ENCODE assay signal across 8 cellular contexts in genomic region chr12:46455648-46456352, GRCh38.
A peak's percentile ranks its signal among the peaks of the same experiment; 100 is the strongest.
DNase-seq lines count a peak whose midpoint lies in the region; ATAC-seq and TF ChIP-seq lines count a peak whose summit lies in the region.

No MANE protein-coding gene starts in this region.

- no peaks in the 10 kb centered on the region for H3K27me3 Mint-ChIP-seq in activated B cell treated with CpG ODN at 0.5 μM for 24 hours

- H3K27ac Mint-ChIP-seq in activated B cell treated with CpG ODN at 0.5 μM for 24 hours = peak overlapping the region; percentile 43

- H3K4me3 ChIP-seq in left ventricle myocardium inferior = no peak overlapping the region
- no peak overlapping the region for H3K4me3 ChIP-seq in heart right ventricle
- H3K4me3 ChIP-seq in lower leg skin (ENCODE audit: low read depth, poor library complexity, severe bottlenecking) = no peak overlapping the region

- TF ChIP-seq CTCF in left ventricle myocardium inferior (IDR thresholded peaks at IDR 0.05; ENCODE audit: borderline replicate concordance) (no peak), heart right ventricle (IDR thresholded peaks at IDR 0.05) (no peak), activated B cell treated with CpG ODN at 0.5 μM for 24 hours (IDR thresholded peaks at IDR 0.05) (no peak), lower leg skin (IDR thresholded peaks at IDR 0.05) (no peak)

- ATAC-seq in heart right ventricle = no peak
- no peak for ATAC-seq in activated B cell treated with CpG ODN at 0.5 μM for 24 hours (ENCODE audit: low read depth)
- no peak for ATAC-seq in HG02623 (IDR thresholded peaks at IDR 0.05; ENCODE audit: unreplicated experiment)

- H3K4me1 Mint-ChIP-seq in activated B cell treated with CpG ODN at 0.5 μM for 24 hours = peaks cover 65% of the 10 kb centered on the region

- no peak for DNase-seq in left ventricle myocardium inferior
- no peak for DNase-seq in heart right ventricle
- DNase-seq in activated B cell treated with CpG ODN at 0.5 μM for 24 hours = no peak
- peak; percentile 80 for DNase-seq in kidney tubule cell (ENCODE audit: low spot score)
- DNase-seq in lower leg skin (ENCODE audit: low spot score in 2 of 2) = no peak
- no peak for DNase-seq in cerebellum (ENCODE audit: low spot score)
- no peak for DNase-seq in cerebellar nuclear complex (lab: John Stamatoyannopoulos, UW)

- no peaks in the 10 kb centered on the region for H3K36me3 Mint-ChIP-seq in activated B cell treated with CpG ODN at 0.5 μM for 24 hours (ENCODE audit: low read depth)

- H3K9me3 Mint-ChIP-seq in activated B cell treated with CpG ODN at 0.5 μM for 24 hours = no peaks in the 10 kb centered on the region

- no peaks in the 10 kb centered on the region for H3K27me3 ChIP-seq in left ventricle myocardium inferior (ENCODE audit: low read depth)
- no peaks in the 10 kb centered on the region for H3K27me3 ChIP-seq in heart right ventricle

- TF ChIP-seq POLR2A in lower leg skin (IDR thresholded peaks at IDR 0.05) = no peak

- no peaks in the 10 kb centered on the region for H3K9me3 ChIP-seq in left ventricle myocardium inferior (replicated peaks)
- no peaks in the 10 kb centered on the region for H3K9me3 ChIP-seq in heart right ventricle

- H3K4me3 Mint-ChIP-seq in activated B cell treated with CpG ODN at 0.5 μM for 24 hours = no peak overlapping the region

- POLR2A ChIA-PET in activated B cell treated with CpG ODN at 0.5 μM for 24 hours (lab: Charles Lee) = interaction anchor here (1.1 kb wide), 1 partner anchor 69 kb away, joined by 3 read pairs; no protein-coding TSS in a partner anchor

- H3K36me3 ChIP-seq in left ventricle myocardium inferior (no peaks in the 10 kb centered on the region), heart right ventricle (no peaks in the 10 kb centered on the region)

- H3K27ac ChIP-seq in left ventricle myocardium inferior (replicated peaks) = peak overlapping the region; percentile 1
- H3K27ac ChIP-seq in heart right ventricle = no peak overlapping the region

- 92 to 95% methylated on average over 1 of the region's 1 CpG for WGBS in heart right ventricle, 2 donors
- 57 to 62% methylated on average over 1 of the region's 1 CpG for WGBS in lower leg skin, 2 donors

- intact Hi-C loops in left ventricle myocardium inferior (cut with micrococcal nuclease) = no loop called here
- intact Hi-C loops in heart right ventricle (cut with DNase I) = loop anchor here in 1 of 10 donors (10.0 kb wide), 1 partner anchor 71 kb away; no protein-coding TSS in a partner anchor
- intact Hi-C loops in activated B cell treated with CpG ODN at 0.5 μM for 24 hours (cut with micrococcal nuclease) = loop anchor here (2.0 kb wide), 1 partner anchor 15 kb away; no protein-coding TSS in a partner anchor
- intact Hi-C loops in lower leg skin (cut with DNase I; ENCODE audit: low total_unique reads) = no loop called here

- CTCF ChIA-PET in activated B cell treated with CpG ODN at 0.5 μM for 24 hours (lab: Charles Lee) = no interaction called here

- H3K4me1 ChIP-seq in left ventricle myocardium inferior (peaks cover 29% of the 10 kb centered on the region), heart right ventricle (peaks cover 0 to 52% (median 28%) of the 10 kb centered on the region in 9 donors)
